ENCODE assay signal across 10 cellular contexts in the genomic region with DNA sequence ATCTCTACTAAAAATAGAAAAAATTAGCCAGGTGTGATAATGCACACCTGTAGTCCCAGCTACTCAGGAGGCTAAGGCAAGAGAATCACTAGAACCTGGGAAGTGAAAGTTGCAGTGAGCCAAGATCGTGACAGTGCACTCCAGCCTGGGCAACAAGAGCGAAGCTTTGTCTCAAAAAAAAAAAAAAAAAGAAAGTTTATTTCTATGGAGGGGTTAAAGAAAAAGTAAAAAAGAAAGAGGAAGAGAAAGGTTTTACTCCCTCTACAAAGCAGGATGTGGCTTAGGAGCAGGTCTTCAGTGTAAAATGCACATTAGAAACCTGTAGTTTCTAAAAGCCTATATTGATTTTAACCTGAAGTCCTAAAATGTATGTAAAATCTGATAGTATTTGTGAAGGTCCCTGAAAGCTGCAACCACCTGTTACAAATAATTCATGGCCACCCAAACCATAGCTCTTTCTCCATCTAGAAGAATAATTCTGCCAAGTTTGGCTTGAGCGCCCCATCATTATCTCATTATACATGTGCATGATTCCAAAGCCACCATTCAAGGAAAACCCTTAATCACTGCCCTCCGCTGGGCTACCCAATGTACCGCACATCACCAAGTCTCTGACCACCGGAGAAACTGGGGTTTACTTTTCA. TPM values are rescaled to one million over a fixed set of nuclear protein-coding genes. Genes with fewer than 3 reads are reported as not detected.
DNase-seq lines count a peak whose midpoint lies in the region; ATAC-seq and TF ChIP-seq lines count a peak whose summit lies in the region.
"Had no signal": no experiment of that assay in that cellular context is flagged by ENCODE, and none has a peak within 500 bp of the region (broad histone marks: within the 10 kb centered on the region; RNA-seq: fewer than 3 reads in every experiment).

No MANE protein-coding gene starts in this region.

- H3K9me3 Mint-ChIP-seq in activated CD4-positive, alpha-beta T cell treated with anti-CD3 and anti-CD28 coated beads, Interleukin-2, amount 10 ng/mL, durations not matched to agents 24 days and 14 days, result no peaks in the 10 kb centered on the region
- no peaks in the 10 kb centered on the region for H3K9me3 Mint-ChIP-seq in dendritic cell treated with granulocyte-macrophage colony-stimulating factor and Interleukin-4, amounts not matched to agents 40 ng/mL and 50 ng/mL, for 4 days

- H3K9me2 ChIP-seq in GM23248 (ENCODE audit: insufficient read depth), result no peaks in the 10 kb centered on the region

- in situ Hi-C loops in GM23248 (cut with MboI), result no loop called here

- H3K4me3 Mint-ChIP-seq in activated CD4-positive, alpha-beta T cell treated with anti-CD3 and anti-CD28 coated beads, Interleukin-2, amount 10 ng/mL, durations not matched to agents 24 days and 14 days, result peak overlapping the region; percentile 94
- peak overlapping the region; percentile 76 for H3K4me3 Mint-ChIP-seq in dendritic cell treated with granulocyte-macrophage colony-stimulating factor and Interleukin-4, amounts not matched to agents 40 ng/mL and 50 ng/mL, for 4 days

- no peak for TF ChIP-seq EP300 in stomach (IDR thresholded peaks at IDR 0.05)

- no peaks in the 10 kb centered on the region for H3K27me3 Mint-ChIP-seq in activated CD4-positive, alpha-beta T cell treated with anti-CD3 and anti-CD28 coated beads, Interleukin-2, amount 10 ng/mL, durations not matched to agents 24 days and 14 days
- no peaks in the 10 kb centered on the region for H3K27me3 Mint-ChIP-seq in dendritic cell treated with granulocyte-macrophage colony-stimulating factor and Interleukin-4, amounts not matched to agents 40 ng/mL and 50 ng/mL, for 4 days

- no peaks in the 10 kb centered on the region for H3K27me3 ChIP-seq in stomach
- no peaks in the 10 kb centered on the region for H3K27me3 ChIP-seq in GM23248 (replicated peaks; ENCODE audit: insufficient read depth)

- TF ChIP-seq POLR2A in NB4 (IDR thresholded peaks at IDR 0.05; ENCODE audit: extremely low read depth, insufficient read length), result no peak
- no peak for TF ChIP-seq POLR2A in stomach (IDR thresholded peaks at IDR 0.05)

- no peak overlapping the region for H3K4me2 ChIP-seq in GM23248 (ENCODE audit: unreplicated experiment)

- H3K27ac ChIP-seq in stomach (peak overlapping the region in 4 of 5 donors; percentile 41 to 97 (median 94)), GM23248 (no peak overlapping the region)
- H3K27ac ChIP-seq: SK-N-MC had no signal

- H3K27ac Mint-ChIP-seq in activated CD4-positive, alpha-beta T cell treated with anti-CD3 and anti-CD28 coated beads, Interleukin-2, amount 10 ng/mL, durations not matched to agents 24 days and 14 days, result peak overlapping the region; percentile 97
- H3K27ac Mint-ChIP-seq in dendritic cell treated with granulocyte-macrophage colony-stimulating factor and Interleukin-4, amounts not matched to agents 40 ng/mL and 50 ng/mL, for 4 days, result peak overlapping the region; percentile 98

- intact Hi-C loops in activated CD4-positive, alpha-beta T cell treated with anti-CD3 and anti-CD28 coated beads, Interleukin-2, amount 10 ng/mL, durations not matched to agents 24 days and 14 days (cut with micrococcal nuclease), result loop anchor here (1.0 to 2.0 kb wide), 4 partner anchors 53 to 151 kb away; no protein-coding TSS in a partner anchor
- intact Hi-C loops in dendritic cell treated with granulocyte-macrophage colony-stimulating factor and Interleukin-4, amounts not matched to agents 40 ng/mL and 50 ng/mL, for 4 days (cut with micrococcal nuclease), result loop anchor here (10.0 kb wide), 1 partner anchor 55 kb away; no protein-coding TSS in a partner anchor
- intact Hi-C loops in stomach (cut with DNase I; ENCODE audit: low total_unique reads), result loop anchor here (10.0 kb wide), 1 partner anchor 155 kb away; no protein-coding TSS in a partner anchor

- H3K4me3 ChIP-seq in NB4 (ENCODE audit: low read depth, low read length) (peak overlapping the region; percentile 43), stomach (peak overlapping the region in 3 of 4 donors; percentile 1 to 92 (median 5)), GM23248 (no peak overlapping the region)

- H3K36me3 ChIP-seq in stomach, result no peaks in the 10 kb centered on the region
- H3K36me3 ChIP-seq in GM23248 (ENCODE audit: low read depth), result no peaks in the 10 kb centered on the region

- no peak for ATAC-seq in HG02678 (IDR thresholded peaks at IDR 0.05; ENCODE audit: unreplicated experiment)

- TF ChIP-seq CTCF in NB4 (IDR thresholded peaks at IDR 0.05; ENCODE audit: low read depth, low read length) (peak; percentile 8), stomach (IDR thresholded peaks at IDR 0.05) (no peak)

- H3K9ac ChIP-seq in GM23248, result no peak overlapping the region

- peaks cover 76% of the 10 kb centered on the region for H3K79me2 ChIP-seq in GM23248 (ENCODE audit: insufficient read depth)

- no peak overlapping the region for H2AFZ ChIP-seq in GM23248

- H3K9me3 ChIP-seq in stomach (no peaks in the 10 kb centered on the region), GM23248 (ENCODE audit: low read depth) (no peaks in the 10 kb centered on the region)
- H3K9me3 ChIP-seq: Caco-2 had no signal

- H3K4me1 ChIP-seq in stomach (peaks cover 23 to 81% (median 58%) of the 10 kb centered on the region in 4 donors), GM23248 (ENCODE audit: insufficient read depth) (peaks cover 29% of the 10 kb centered on the region)

- H4K20me1 ChIP-seq in GM23248 (ENCODE audit: insufficient read depth), result peaks cover 4% of the 10 kb centered on the region; the same call in 1 of the 2 replicates

- H3K4me1 Mint-ChIP-seq in activated CD4-positive, alpha-beta T cell treated with anti-CD3 and anti-CD28 coated beads, Interleukin-2, amount 10 ng/mL, durations not matched to agents 24 days and 14 days, result peaks cover 56% of the 10 kb centered on the region
- H3K4me1 Mint-ChIP-seq in dendritic cell treated with granulocyte-macrophage colony-stimulating factor and Interleukin-4, amounts not matched to agents 40 ng/mL and 50 ng/mL, for 4 days (ENCODE audit: low read depth), result peaks cover 71% of the 10 kb centered on the region

- peaks cover 28% of the 10 kb centered on the region for H3F3A ChIP-seq in GM23248 (ENCODE audit: insufficient read depth)

- DNase-seq in activated CD4-positive, alpha-beta T cell treated with anti-CD3 and anti-CD28 coated beads, Interleukin-2, amount 10 ng/mL, durations not matched to agents 24 days and 14 days, result peak; percentile 81
- DNase-seq in activated CD4-positive, alpha-beta T cell treated with anti-CD3 and anti-CD28 coated beads for 48 hours, result no peak
- DNase-seq in NB4 (ENCODE audit: low read depth) (peak; percentile 45), stomach (no peak), GM23248 (no peak), GDM1 (lab: John Stamatoyannopoulos, UW) (no peak)

- WGBS in stomach, 5 donors, result 60 to 81% (median 65%) methylated on average over 6 of the region's 6 CpGs
- 92 to 95% methylated on average over 6 of the region's 6 CpGs for WGBS in GM23248 (ENCODE audit: low coverage in 1 of 2, low lambda C conversion rate in 2 of 2, missing lambda C conversion rate in 2 of 2), 2 experiments

- H3K36me3 Mint-ChIP-seq in activated CD4-positive, alpha-beta T cell treated with anti-CD3 and anti-CD28 coated beads, Interleukin-2, amount 10 ng/mL, durations not matched to agents 24 days and 14 days (ENCODE audit: low read depth), result peaks cover 40% of the 10 kb centered on the region
- peaks cover 24% of the 10 kb centered on the region for H3K36me3 Mint-ChIP-seq in dendritic cell treated with granulocyte-macrophage colony-stimulating factor and Interleukin-4, amounts not matched to agents 40 ng/mL and 50 ng/mL, for 4 days (ENCODE audit: low read depth)

RNA-seq across cellular contexts. Expression of a gene that starts 3.4 kb away (rescaled TPM):
- total RNA-seq in activated CD4-positive, alpha-beta T cell treated with anti-CD3 and anti-CD28 coated beads, Interleukin-2, amount 10 ng/mL, durations not matched to agents 24 days and 14 days, result 245 TPM in 2 replicates
- total RNA-seq in stomach, result 100 to 1,000 TPM in 1 of 5 donors, 10 to 100 TPM in 4; 52.7 to 129 (median 69.6) TPM
- polyA plus RNA-seq in stomach, result 10 to 100 TPM in 2 of 3 donors, 1 to 10 TPM in 1; 9.0 to 19.7 (median 10.4) TPM
- total RNA-seq in GM23248 (2014; rRNA removed; shearing (Covaris generic)), result 18.8 and 22.6 TPM in 2 replicates
- 17.8 TPM in 2 replicates for polyA plus RNA-seq in GM23248 (2016; fragmentation: Nextera tagmentation; extraction: Ambion mirVana)

RNA-seq across cellular contexts. Expression of a gene that starts 14.1 kb away (rescaled TPM):
- 19.2 and 23.6 TPM in 2 replicates for total RNA-seq in activated CD4-positive, alpha-beta T cell treated with anti-CD3 and anti-CD28 coated beads, Interleukin-2, amount 10 ng/mL, durations not matched to agents 24 days and 14 days
- 10 to 100 TPM in 4 of 5 donors, 1 to 10 TPM in 1; 5.3 to 37.8 (median 21.4) TPM for total RNA-seq in stomach
- polyA plus RNA-seq in stomach (1 to 10 TPM; 3.4 to 7.9 (median 6.4) TPM), GM23248 (2016; fragmentation: Nextera tagmentation; extraction: Ambion mirVana) (8.0 and 8.5 TPM in 2 replicates)
- 18.9 and 22.9 TPM in 2 replicates for total RNA-seq in GM23248 (2014; rRNA removed; shearing (Covaris generic))

Comparison
In these comparisons a context has a peak if more than half of its experiments do, and no peak if none do; other contexts are left out.
1. DNase-seq: peak in activated CD4-positive, alpha-beta T cell treated with anti-CD3 and anti-CD28 coated beads, Interleukin-2, amount 10 ng/mL, durations not matched to agents 24 days and 14 days (single experiment) and NB4 (single experiment); none in activated CD4-positive, alpha-beta T cell treated with anti-CD3 and anti-CD28 coated beads for 48 hours (single experiment), stomach (single experiment), GM23248 (single experiment) and GDM1 (single experiment).